In the genomic region with DNA sequence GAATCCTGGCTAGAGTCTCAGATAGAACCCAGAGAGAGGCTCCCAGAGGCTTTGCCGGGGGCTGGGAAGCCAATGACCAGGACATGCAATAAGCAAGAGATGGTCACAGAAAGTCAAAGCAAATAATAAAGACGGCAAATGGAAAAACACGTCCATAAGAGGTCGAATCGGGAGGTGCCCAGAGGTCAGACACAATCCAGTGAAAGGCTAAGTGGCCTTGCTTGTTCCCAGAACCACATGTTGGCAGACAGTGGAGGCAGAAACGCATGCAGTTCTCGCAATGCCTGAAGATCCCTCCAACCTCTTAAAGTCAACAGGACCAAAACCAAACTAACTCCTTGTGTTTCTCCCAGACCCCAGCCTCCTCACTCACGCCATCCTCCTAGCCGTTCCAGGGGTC, we compare ENCODE assay signal across 1 cellular context.
TF ChIP-seq lines count a peak whose summit lies in the region.

No MANE protein-coding gene starts in this region.

TF ChIP-seq in HepG2, 621 proteins besides CTCF, POLR2A, EP300 and RAD21 (continued from another document):
- TF ChIP-seq, protein P1, sequence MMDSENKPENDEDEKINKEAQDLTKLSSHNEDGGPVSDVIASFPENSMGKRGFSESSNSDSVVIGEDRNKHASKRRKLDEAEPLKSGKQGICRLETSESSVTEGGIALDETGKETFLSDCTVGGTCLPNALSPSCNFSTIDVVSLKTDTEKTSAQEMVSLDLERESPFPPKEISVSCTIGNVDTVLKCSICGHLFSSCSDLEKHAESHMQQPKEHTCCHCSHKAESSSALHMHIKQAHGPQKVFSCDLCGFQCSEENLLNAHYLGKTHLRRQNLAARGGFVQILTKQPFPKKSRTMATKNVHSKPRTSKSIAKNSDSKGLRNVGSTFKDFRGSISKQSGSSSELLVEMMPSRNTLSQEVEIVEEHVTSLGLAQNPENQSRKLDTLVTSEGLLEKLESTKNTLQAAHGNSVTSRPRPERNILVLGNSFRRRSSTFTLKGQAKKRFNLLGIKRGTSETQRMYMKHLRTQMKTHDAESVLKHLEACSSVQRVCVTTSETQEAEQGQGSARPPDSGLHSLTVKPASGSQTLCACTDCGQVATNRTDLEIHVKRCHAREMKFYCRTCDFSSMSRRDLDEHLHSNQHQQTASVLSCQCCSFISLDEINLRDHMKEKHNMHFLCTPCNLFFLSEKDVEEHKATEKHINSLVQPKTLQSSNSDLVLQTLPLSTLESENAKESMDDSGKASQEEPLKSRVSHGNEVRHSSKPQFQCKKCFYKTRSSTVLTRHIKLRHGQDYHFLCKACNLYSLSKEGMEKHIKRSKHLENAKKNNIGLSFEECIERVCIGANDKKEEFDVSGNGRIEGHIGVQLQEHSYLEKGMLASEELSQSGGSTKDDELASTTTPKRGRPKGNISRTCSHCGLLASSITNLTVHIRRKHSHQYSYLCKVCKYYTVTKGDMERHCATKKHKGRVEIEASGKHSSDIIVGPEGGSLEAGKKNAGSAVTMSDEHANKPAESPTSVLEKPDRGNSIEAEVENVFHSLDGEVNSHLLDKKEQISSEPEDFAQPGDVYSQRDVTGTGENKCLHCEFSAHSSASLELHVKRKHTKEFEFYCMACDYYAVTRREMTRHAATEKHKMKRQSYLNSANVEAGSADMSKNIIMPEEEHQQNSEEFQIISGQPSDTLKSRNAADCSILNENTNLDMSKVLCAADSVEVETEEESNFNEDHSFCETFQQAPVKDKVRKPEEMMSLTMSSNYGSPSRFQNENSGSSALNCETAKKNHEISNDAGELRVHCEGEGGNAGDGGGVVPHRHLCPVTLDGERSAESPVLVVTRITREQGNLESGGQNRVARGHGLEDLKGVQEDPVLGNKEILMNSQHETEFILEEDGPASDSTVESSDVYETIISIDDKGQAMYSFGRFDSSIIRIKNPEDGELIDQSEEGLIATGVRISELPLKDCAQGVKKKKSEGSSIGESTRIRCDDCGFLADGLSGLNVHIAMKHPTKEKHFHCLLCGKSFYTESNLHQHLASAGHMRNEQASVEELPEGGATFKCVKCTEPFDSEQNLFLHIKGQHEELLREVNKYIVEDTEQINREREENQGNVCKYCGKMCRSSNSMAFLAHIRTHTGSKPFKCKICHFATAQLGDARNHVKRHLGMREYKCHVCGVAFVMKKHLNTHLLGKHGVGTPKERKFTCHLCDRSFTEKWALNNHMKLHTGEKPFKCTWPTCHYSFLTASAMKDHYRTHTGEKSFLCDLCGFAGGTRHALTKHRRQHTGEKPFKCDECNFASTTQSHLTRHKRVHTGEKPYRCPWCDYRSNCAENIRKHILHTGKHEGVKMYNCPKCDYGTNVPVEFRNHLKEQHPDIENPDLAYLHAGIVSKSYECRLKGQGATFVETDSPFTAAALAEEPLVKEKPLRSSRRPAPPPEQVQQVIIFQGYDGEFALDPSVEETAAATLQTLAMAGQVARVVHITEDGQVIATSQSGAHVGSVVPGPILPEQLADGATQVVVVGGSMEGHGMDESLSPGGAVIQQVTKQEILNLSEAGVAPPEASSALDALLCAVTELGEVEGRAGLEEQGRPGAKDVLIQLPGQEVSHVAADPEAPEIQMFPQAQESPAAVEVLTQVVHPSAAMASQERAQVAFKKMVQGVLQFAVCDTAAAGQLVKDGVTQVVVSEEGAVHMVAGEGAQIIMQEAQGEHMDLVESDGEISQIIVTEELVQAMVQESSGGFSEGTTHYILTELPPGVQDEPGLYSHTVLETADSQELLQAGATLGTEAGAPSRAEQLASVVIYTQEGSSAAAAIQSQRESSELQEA (CRISPR knock-in tag; IDR thresholded peaks at IDR 0.05; ENCODE audit: not compliant biosample characterization): no peak
- TF ChIP-seq ADNP (CRISPR knock-in tag; IDR thresholded peaks at IDR 0.05) (no peak), BCL6 (CRISPR knock-in tag; IDR thresholded peaks at IDR 0.05) (no peak), SAP130 (CRISPR knock-in tag; IDR thresholded peaks at IDR 0.05; ENCODE audit: low read depth) (no peak), FOXM1 (CRISPR knock-in tag; IDR thresholded peaks at IDR 0.05) (no peak), ZNF549 (CRISPR knock-in tag; IDR thresholded peaks at IDR 0.05) (no peak), NR2F2 (IDR thresholded peaks at IDR 0.05; ENCODE audit: borderline replicate concordance, low read depth) (no peak), YEATS2 (CRISPR knock-in tag; IDR thresholded peaks at IDR 0.05; ENCODE audit: borderline replicate concordance) (peak; percentile 14; the same call in 1 of the 2 replicates), ZNF432 (CRISPR knock-in tag; IDR thresholded peaks at IDR 0.05; ENCODE audit: borderline replicate concordance) (no peak), ZNF329 (CRISPR knock-in tag; IDR thresholded peaks at IDR 0.05; ENCODE audit: low read depth) (no peak), IKZF1 (IDR thresholded peaks at IDR 0.05) (no peak), ZNF557 (CRISPR knock-in tag; IDR thresholded peaks at IDR 0.05) (no peak), ZFP82 (CRISPR knock-in tag; IDR thresholded peaks at IDR 0.05; ENCODE audit: borderline replicate concordance) (no peak), ZNF562 (CRISPR knock-in tag; IDR thresholded peaks at IDR 0.05; ENCODE audit: borderline replicate concordance) (no peak), SRSF9 (IDR thresholded peaks at IDR 0.05; ENCODE audit: borderline replicate concordance, insufficient read depth, low read depth, low read length, poor library complexity, severe bottlenecking) (no peak), ARNT2 (CRISPR knock-in tag; IDR thresholded peaks at IDR 0.05; ENCODE audit: low read depth) (no peak), ISL2 (CRISPR knock-in tag; IDR thresholded peaks at IDR 0.05) (0 out of 2 replicates have a peak, but pooled peaks have one; percentile 14), NFKBIZ (CRISPR knock-in tag; IDR thresholded peaks at IDR 0.05) (0 out of 2 replicates have a peak, but pooled peaks have one; percentile 35), HNRNPL (IDR thresholded peaks at IDR 0.05; ENCODE audit: low read depth, low read length) (no peak), EZH2 (conservative IDR thresholded peaks at IDR 0.05; ENCODE audit: low read depth, low read length) (no peak), TBX2 (CRISPR knock-in tag; IDR thresholded peaks at IDR 0.05; ENCODE audit: borderline replicate concordance) (peak; percentile 53; the same call in 1 of the 2 replicates), STAG1 (CRISPR knock-in tag; IDR thresholded peaks at IDR 0.05) (0 out of 2 replicates have a peak, but pooled peaks have one; percentile 2), NR2F6 (IDR thresholded peaks at IDR 0.05) (no peak), NR2F6 (CRISPR knock-in tag; IDR thresholded peaks at IDR 0.05) (peak; percentile 44; the same call in 1 of the 2 replicates)
- TF ChIP-seq, protein P2, sequence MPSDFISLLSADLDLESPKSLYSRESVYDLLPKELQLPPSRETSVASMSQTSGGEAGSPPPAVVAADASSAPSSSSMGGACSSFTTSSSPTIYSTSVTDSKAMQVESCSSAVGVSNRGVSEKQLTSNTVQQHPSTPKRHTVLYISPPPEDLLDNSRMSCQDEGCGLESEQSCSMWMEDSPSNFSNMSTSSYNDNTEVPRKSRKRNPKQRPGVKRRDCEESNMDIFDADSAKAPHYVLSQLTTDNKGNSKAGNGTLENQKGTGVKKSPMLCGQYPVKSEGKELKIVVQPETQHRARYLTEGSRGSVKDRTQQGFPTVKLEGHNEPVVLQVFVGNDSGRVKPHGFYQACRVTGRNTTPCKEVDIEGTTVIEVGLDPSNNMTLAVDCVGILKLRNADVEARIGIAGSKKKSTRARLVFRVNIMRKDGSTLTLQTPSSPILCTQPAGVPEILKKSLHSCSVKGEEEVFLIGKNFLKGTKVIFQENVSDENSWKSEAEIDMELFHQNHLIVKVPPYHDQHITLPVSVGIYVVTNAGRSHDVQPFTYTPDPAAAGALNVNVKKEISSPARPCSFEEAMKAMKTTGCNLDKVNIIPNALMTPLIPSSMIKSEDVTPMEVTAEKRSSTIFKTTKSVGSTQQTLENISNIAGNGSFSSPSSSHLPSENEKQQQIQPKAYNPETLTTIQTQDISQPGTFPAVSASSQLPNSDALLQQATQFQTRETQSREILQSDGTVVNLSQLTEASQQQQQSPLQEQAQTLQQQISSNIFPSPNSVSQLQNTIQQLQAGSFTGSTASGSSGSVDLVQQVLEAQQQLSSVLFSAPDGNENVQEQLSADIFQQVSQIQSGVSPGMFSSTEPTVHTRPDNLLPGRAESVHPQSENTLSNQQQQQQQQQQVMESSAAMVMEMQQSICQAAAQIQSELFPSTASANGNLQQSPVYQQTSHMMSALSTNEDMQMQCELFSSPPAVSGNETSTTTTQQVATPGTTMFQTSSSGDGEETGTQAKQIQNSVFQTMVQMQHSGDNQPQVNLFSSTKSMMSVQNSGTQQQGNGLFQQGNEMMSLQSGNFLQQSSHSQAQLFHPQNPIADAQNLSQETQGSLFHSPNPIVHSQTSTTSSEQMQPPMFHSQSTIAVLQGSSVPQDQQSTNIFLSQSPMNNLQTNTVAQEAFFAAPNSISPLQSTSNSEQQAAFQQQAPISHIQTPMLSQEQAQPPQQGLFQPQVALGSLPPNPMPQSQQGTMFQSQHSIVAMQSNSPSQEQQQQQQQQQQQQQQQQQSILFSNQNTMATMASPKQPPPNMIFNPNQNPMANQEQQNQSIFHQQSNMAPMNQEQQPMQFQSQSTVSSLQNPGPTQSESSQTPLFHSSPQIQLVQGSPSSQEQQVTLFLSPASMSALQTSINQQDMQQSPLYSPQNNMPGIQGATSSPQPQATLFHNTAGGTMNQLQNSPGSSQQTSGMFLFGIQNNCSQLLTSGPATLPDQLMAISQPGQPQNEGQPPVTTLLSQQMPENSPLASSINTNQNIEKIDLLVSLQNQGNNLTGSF (CRISPR knock-in tag; IDR thresholded peaks at IDR 0.05): no peak
- TF ChIP-seq, protein P3, sequence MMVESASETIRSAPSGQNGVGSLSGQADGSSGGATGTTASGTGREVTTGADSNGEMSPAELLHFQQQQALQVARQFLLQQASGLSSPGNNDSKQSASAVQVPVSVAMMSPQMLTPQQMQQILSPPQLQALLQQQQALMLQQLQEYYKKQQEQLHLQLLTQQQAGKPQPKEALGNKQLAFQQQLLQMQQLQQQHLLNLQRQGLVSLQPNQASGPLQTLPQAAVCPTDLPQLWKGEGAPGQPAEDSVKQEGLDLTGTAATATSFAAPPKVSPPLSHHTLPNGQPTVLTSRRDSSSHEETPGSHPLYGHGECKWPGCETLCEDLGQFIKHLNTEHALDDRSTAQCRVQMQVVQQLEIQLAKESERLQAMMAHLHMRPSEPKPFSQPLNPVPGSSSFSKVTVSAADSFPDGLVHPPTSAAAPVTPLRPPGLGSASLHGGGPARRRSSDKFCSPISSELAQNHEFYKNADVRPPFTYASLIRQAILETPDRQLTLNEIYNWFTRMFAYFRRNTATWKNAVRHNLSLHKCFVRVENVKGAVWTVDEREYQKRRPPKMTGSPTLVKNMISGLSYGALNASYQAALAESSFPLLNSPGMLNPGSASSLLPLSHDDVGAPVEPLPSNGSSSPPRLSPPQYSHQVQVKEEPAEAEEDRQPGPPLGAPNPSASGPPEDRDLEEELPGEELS (CRISPR knock-in tag; IDR thresholded peaks at IDR 0.05): 0 out of 2 replicates have a peak, but pooled peaks have one; percentile 26
- TF ChIP-seq, protein P4, sequence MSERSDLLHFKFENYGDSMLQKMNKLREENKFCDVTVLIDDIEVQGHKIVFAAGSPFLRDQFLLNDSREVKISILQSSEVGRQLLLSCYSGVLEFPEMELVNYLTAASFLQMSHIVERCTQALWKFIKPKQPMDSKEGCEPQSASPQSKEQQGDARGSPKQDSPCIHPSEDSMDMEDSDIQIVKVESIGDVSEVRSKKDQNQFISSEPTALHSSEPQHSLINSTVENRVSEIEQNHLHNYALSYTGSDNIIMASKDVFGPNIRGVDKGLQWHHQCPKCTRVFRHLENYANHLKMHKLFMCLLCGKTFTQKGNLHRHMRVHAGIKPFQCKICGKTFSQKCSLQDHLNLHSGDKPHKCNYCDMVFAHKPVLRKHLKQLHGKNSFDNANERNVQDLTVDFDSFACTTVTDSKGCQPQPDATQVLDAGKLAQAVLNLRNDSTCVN (CRISPR knock-in tag; IDR thresholded peaks at IDR 0.05; ENCODE audit: borderline replicate concordance): no peak
- TF ChIP-seq, protein P5, sequence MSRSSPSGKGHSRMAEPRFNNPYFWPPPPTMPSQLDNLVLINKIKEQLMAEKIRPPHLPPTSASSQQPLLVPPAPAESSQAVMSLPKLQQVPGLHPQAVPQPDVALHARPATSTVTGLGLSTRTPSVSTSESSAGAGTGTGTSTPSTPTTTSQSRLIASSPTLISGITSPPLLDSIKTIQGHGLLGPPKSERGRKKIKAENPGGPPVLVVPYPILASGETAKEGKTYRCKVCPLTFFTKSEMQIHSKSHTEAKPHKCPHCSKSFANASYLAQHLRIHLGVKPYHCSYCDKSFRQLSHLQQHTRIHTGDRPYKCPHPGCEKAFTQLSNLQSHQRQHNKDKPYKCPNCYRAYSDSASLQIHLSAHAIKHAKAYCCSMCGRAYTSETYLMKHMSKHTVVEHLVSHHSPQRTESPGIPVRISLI (CRISPR knock-in tag; IDR thresholded peaks at IDR 0.05; ENCODE audit: borderline replicate concordance): no peak
